In the genomic region with DNA sequence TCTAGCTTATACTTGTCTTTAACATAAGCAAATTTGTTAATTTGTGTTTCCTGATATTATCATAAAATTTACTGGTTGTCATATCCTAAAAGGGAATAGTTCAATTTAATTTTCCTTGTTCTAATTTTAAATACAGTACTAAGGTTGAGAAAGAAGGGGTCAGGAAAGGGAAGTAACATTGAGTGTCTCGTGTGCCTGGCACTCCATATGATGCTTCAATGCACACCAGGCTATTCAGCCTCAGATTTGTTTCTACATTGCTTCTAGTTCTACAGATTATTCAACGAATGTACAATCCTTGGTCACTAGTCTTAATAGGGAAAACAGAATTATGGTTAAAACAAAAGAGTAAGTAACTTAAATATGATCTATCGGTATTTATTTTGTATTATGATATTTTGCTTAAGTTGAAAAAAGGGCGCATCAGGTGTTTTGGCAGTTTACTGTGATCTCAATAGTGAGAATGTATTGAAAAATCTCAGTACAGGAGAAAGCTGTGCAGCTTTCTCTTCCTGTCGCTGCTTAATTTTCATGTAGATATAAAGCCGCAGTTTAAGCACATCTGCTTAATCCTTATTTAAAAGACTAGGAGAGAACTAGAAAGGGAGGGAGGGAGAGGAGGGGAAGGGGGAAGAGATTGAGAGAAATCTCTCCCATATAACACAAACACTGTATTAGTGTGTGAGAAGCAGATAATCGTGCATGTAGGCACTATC, we compare ENCODE assay signal across 10 cellular contexts. TPM values are rescaled to one million over a fixed set of nuclear protein-coding genes. Genes with fewer than 3 reads are reported as not detected.
A peak's percentile ranks its signal among the peaks of the same experiment; 100 is the strongest.
DNase-seq lines count a peak whose midpoint lies in the region; ATAC-seq and TF ChIP-seq lines count a peak whose summit lies in the region.
"Had no signal": no experiment of that assay in that cellular context is flagged by ENCODE, and none has a peak within 500 bp of the region (broad histone marks: within the 10 kb centered on the region; RNA-seq: fewer than 3 reads in every experiment).

No MANE protein-coding gene starts in this region.

- H3K27ac ChIP-seq in OCI-LY1 (ENCODE audit: low read depth, low read length, poor library complexity, severe bottlenecking) = peak overlapping the region; percentile 64

- H2AFZ ChIP-seq in OCI-LY1 (ENCODE audit: low read length) = no peak overlapping the region

- H3K4me1 ChIP-seq in OCI-LY1 (ENCODE audit: insufficient read depth, low read length, severe bottlenecking) = peaks cover 99% of the 10 kb centered on the region

- peaks cover 72% of the 10 kb centered on the region for H3K4me1 Mint-ChIP-seq in activated CD4-positive, alpha-beta T cell treated with anti-CD3 and anti-CD28 coated beads for 36 hours

- H3K9me3 Mint-ChIP-seq in activated CD4-positive, alpha-beta T cell treated with anti-CD3 and anti-CD28 coated beads for 36 hours (ENCODE audit: low read depth) = no peaks in the 10 kb centered on the region

- H3K27me3 Mint-ChIP-seq in activated CD4-positive, alpha-beta T cell treated with anti-CD3 and anti-CD28 coated beads for 36 hours = no peaks in the 10 kb centered on the region

- peaks cover 99% of the 10 kb centered on the region for H3K79me2 ChIP-seq in OCI-LY1 (ENCODE audit: insufficient read depth, low read length)

- no peaks in the 10 kb centered on the region for H4K20me1 ChIP-seq in OCI-LY1 (ENCODE audit: insufficient read depth, low read length)

- peak overlapping the region; percentile 48 for H3K4me2 ChIP-seq in OCI-LY1 (ENCODE audit: low read length)

- no peak for DNase-seq in activated CD4-positive, alpha-beta T cell treated with anti-CD3 and anti-CD28 coated beads for 36 hours
- DNase-seq in activated CD4-positive, alpha-beta T cell treated with anti-CD3 and anti-CD28 coated beads, Interleukin-2, amount 50 U/mL, for 1 hour = no peak
- no peak for DNase-seq in sciatic nerve (ENCODE audit: low spot score)
- no peak for DNase-seq in HT-29 (ENCODE audit: low spot score)
- no peak for DNase-seq in cerebellar nuclear complex (lab: John Stamatoyannopoulos, UW)
- no peak for DNase-seq in DMS 273 treated with DMSO at 0.1 percent for 48 hours (lab: John Stamatoyannopoulos, UW)
- DNase-seq: ACHN, HCEC 1CT had no signal

- H3K27ac Mint-ChIP-seq in activated CD4-positive, alpha-beta T cell treated with anti-CD3 and anti-CD28 coated beads for 36 hours = peak overlapping the region; percentile 97

- H3K27me3 ChIP-seq in OCI-LY1 (ENCODE audit: insufficient read depth, low read length) = no peaks in the 10 kb centered on the region

- peak overlapping the region; percentile 10; the same call in 1 of the 2 replicates for H3K9ac ChIP-seq in OCI-LY1 (ENCODE audit: low read length)

- H3K36me3 Mint-ChIP-seq in activated CD4-positive, alpha-beta T cell treated with anti-CD3 and anti-CD28 coated beads for 36 hours (ENCODE audit: low read depth) = peaks cover 70% of the 10 kb centered on the region

- peaks cover 63% of the 10 kb centered on the region for H3K36me3 ChIP-seq in OCI-LY1 (ENCODE audit: insufficient read depth, low read length)

- intact Hi-C loops in activated CD4-positive, alpha-beta T cell treated with anti-CD3 and anti-CD28 coated beads for 36 hours (cut with DNase I, micrococcal nuclease) = no loop called here
- intact Hi-C loops in sciatic nerve (cut with DNase I) = no loop called here

- POLR2A ChIA-PET in activated CD4-positive, alpha-beta T cell treated with anti-CD3 and anti-CD28 coated beads for 36 hours (lab: Charles Lee) = interaction anchor here (1.4 kb wide), 1 partner anchor 31 kb away, joined by 4 read pairs; no protein-coding TSS in a partner anchor

- no peak for ATAC-seq in activated CD4-positive, alpha-beta T cell treated with anti-CD3 and anti-CD28 coated beads for 36 hours
- peak; percentile 44 for ATAC-seq in HG02678 (IDR thresholded peaks at IDR 0.05; ENCODE audit: unreplicated experiment)
- ATAC-seq in sciatic nerve = peak; percentile 52

- CTCF ChIA-PET in activated CD4-positive, alpha-beta T cell treated with anti-CD3 and anti-CD28 coated beads for 36 hours (lab: Charles Lee) = interaction anchor here (1.0 to 1.9 kb wide), 6 partner anchors 12 to 131 kb away, joined by 3 to 12 read pairs (median 4); no protein-coding TSS in a partner anchor

- H3K4me3 ChIP-seq in OCI-LY1 (ENCODE audit: low read depth, low read length, poor library complexity, severe bottlenecking) = peak overlapping the region; percentile 20

- H3F3A ChIP-seq in OCI-LY1 (ENCODE audit: insufficient read depth, low read length) = peaks cover 6% of the 10 kb centered on the region; the same call in 1 of the 2 replicates

- H3K9me2 ChIP-seq in OCI-LY1 (ENCODE audit: low read depth, low read length) = no peaks in the 10 kb centered on the region

- no peaks in the 10 kb centered on the region for H3K9me3 ChIP-seq in OCI-LY1 (ENCODE audit: low read length)

- TF ChIP-seq CTCF in OCI-LY1 (IDR thresholded peaks at IDR 0.05; ENCODE audit: low read length) = no peak

- H3K4me3 Mint-ChIP-seq in activated CD4-positive, alpha-beta T cell treated with anti-CD3 and anti-CD28 coated beads for 36 hours = peak overlapping the region; percentile 72

RNA-seq across cellular contexts. Expression of a gene that starts 13.0 kb away (rescaled TPM):
- total RNA-seq in activated CD4-positive, alpha-beta T cell treated with anti-CD3 and anti-CD28 coated beads for 36 hours = 100 to 1,000 TPM; 458 to 564 TPM
- total RNA-seq in sciatic nerve = 62.8 TPM
- not detected in 2 replicates for total RNA-seq in HT-29 (2014; rRNA removed; shearing (Covaris generic))

Comparison
In these comparisons a context has a peak if more than half of its experiments do, and no peak if none do; other contexts are left out.
1. RNA of a gene that starts 13.0 kb away (total RNA-seq): 458 to 564 TPM in activated CD4-positive, alpha-beta T cell treated with anti-CD3 and anti-CD28 coated beads for 36 hours and 62.8 TPM in sciatic nerve (single experiment); not detected in HT-29; every median in the first group is over 10 times any median in the second.